Comparison of ENCODE assay signal across 30 cellular contexts in genomic region chr2:96934831-96935545, GRCh38. TPM values are rescaled to one million over a fixed set of nuclear protein-coding genes. Genes with fewer than 3 reads are reported as not detected.
DNase-seq lines count a peak whose midpoint lies in the region; ATAC-seq, FAIRE-seq and TF ChIP-seq lines count a peak whose summit lies in the region.
"Had no signal": no experiment of that assay in that cellular context is flagged by ENCODE, and none has a peak within 500 bp of the region (broad histone marks: within the 10 kb centered on the region; RNA-seq: fewer than 3 reads in every experiment).

No MANE protein-coding gene starts in this region.

- DNase-seq in Right ventricle myocardium inferior (ENCODE audit: missing footprints) (peak; percentile 14), right atrium auricular region (ENCODE audit: low spot score) (no peak), NCI-H2196 (lab: John Stamatoyannopoulos, UW; ENCODE audit: unreplicated experiment) (peak; percentile 27), H1 (ENCODE audit: low read depth in 1 of 2, low spot score in 2 of 2) (no peak), hippocampal formation (lab: John Stamatoyannopoulos, UW) (no peak), midbrain (lab: John Stamatoyannopoulos, UW) (no peak), T-helper 17 cell (no peak), NCI-H1105 (lab: John Stamatoyannopoulos, UW) (no peak)
- DNase-seq: activated CD8-positive, alpha-beta T cell treated with anti-CD3 and anti-CD28 coated beads for 36 hours; activated gamma-delta T cell; brain microvascular endothelial cell; foreskin keratinocyte; immature natural killer cell; IMR-90; left ventricle myocardium inferior; natural killer cell; NCI-H446; NK-92 treated with Interleukin-12 subunit alpha and Interleukin-12 subunit beta, amount 100 ng/mL, for 24 hours; pancreas; stimulated activated naive CD8-positive, alpha-beta T cell treated with anti-CD3 and anti-CD28 coated beads, Interleukin-15, amount 100 ng/mL, for 72 hours; T-helper 1 cell; tibial artery had no signal

- H3K4me2 ChIP-seq in H1 (ENCODE audit: insufficient read depth in 1 of 2, low read depth in 2 of 2, low read length in 2 of 2), result no peak overlapping the region
- H3K4me2 ChIP-seq: BLaER1 treated with 17β-estradiol and CSF1 and Interleukin-3, amounts not matched to agents 10 nM and 100 nM had no signal

- H3K79me2 ChIP-seq in H1 (ENCODE audit: control insufficient read depth in 1 of 2, insufficient read depth in 2 of 2, low read length in 2 of 2), result no peaks in the 10 kb centered on the region

- no peak for TF ChIP-seq CTCF in right atrium auricular region (IDR thresholded peaks at IDR 0.05)
- no peak for TF ChIP-seq CTCF in H1 (IDR thresholded peaks at IDR 0.05; ENCODE audit: control extremely low read depth in 1 of 3, insufficient read depth in 1 of 3, low read depth in 1 of 3, low read length in 3 of 3)

- H3K4me1 Mint-ChIP-seq in T-helper 17 cell, result peaks cover 16% of the 10 kb centered on the region

- 90% methylated on average over 13 of the region's 13 CpGs; no CpG with 5 or more reads in 1 of the 2 experiments for WGBS in H1 (ENCODE audit: extremely low coverage in 1 of 2, insufficient coverage in 1 of 2, insufficient read length in 1 of 2, insufficient replicate concordance in 2 of 2, low coverage in 1 of 2, low lambda C conversion rate in 2 of 2, missing lambda C conversion rate in 1 of 2), 2 experiments

- no peaks in the 10 kb centered on the region for H3K4me1 ChIP-seq in right atrium auricular region
- H3K4me1 ChIP-seq in H1 (replicated peaks in 1 of 4; ENCODE audit: control insufficient read depth in 3 of 4, insufficient read depth in 4 of 4, low read length in 3 of 4), result peaks cover 0 to 2% (median under 1%) of the 10 kb centered on the region in 4 experiments; a peak in 2 of 7 replicates
- H3K4me1 ChIP-seq: foreskin keratinocyte, left ventricle myocardium inferior, pancreas, SJSA1, tibial artery had no signal

- H3K36me3 ChIP-seq in right atrium auricular region (no peaks in the 10 kb centered on the region), H1 (ENCODE audit: control insufficient read depth in 2 of 4, insufficient read depth in 4 of 4, low read length in 3 of 4) (no peaks in the 10 kb centered on the region)
- H3K36me3 ChIP-seq: BLaER1 treated with 17β-estradiol and CSF1 and Interleukin-3, amounts not matched to agents 10 nM and 100 nM; brain microvascular endothelial cell; left ventricle myocardium inferior; pancreas; SJSA1; tibial artery had no signal

- no peaks in the 10 kb centered on the region for H3K9me3 ChIP-seq in right atrium auricular region
- H3K9me3 ChIP-seq in H1 (ENCODE audit: insufficient read depth in 2 of 2, low read depth in 1 of 2, low read length in 1 of 2), result no peaks in the 10 kb centered on the region
- no peaks in the 10 kb centered on the region for H3K9me3 ChIP-seq in T-helper 17 cell (ENCODE audit: control insufficient read depth, low read length, poor library complexity, severe bottlenecking)
- H3K9me3 ChIP-seq: BLaER1 treated with 17β-estradiol and CSF1 and Interleukin-3, amounts not matched to agents 10 nM and 100 nM; left ventricle myocardium inferior; pancreas; SJSA1; tibial artery had no signal

- H4K8ac ChIP-seq in H1 (ENCODE audit: extremely low read depth, insufficient read depth, low read length), result peak overlapping the region; percentile 87

- no peak overlapping the region for H3K23ac ChIP-seq in H1 (ENCODE audit: insufficient read length)

- POLR2A ChIA-PET in H1 (lab: Charles Lee; ENCODE audit: partially characterized antibody), result no interaction called here

- no peak overlapping the region for H2BK20ac ChIP-seq in H1 (ENCODE audit: low read length)

- no peak overlapping the region for H3K4me3 Mint-ChIP-seq in T-helper 17 cell
- H3K4me3 Mint-ChIP-seq: activated CD8-positive, alpha-beta T cell treated with anti-CD3 and anti-CD28 coated beads for 36 hours; immature natural killer cell; natural killer cell; stimulated activated naive CD8-positive, alpha-beta T cell treated with anti-CD3 and anti-CD28 coated beads, Interleukin-15, amount 100 ng/mL, for 72 hours had no signal

- H3K56ac ChIP-seq in H1 (replicated peaks; ENCODE audit: insufficient read length, low read depth, low read length), result no peak overlapping the region

- FAIRE-seq in H1 (lab: Jason Lieb, UNC), result no peak
- FAIRE-seq: colon, pancreas, TTC549 had no signal

- no peak overlapping the region for H2BK5ac ChIP-seq in H1 (ENCODE audit: low read depth, low read length)

- no peak overlapping the region for H3K18ac ChIP-seq in H1 (ENCODE audit: extremely low read depth, low read length)

- H3K27ac ChIP-seq in right atrium auricular region (no peak overlapping the region), H1 (ENCODE audit: low read depth, low read length) (no peak overlapping the region)
- H3K27ac ChIP-seq: BLaER1 treated with 17β-estradiol and CSF1 and Interleukin-3, amounts not matched to agents 10 nM and 100 nM; brain microvascular endothelial cell; foreskin keratinocyte; left ventricle myocardium inferior; pancreas; SJSA1; tibial artery had no signal

- peak overlapping the region; percentile 38 for H3K4ac ChIP-seq in H1 (replicated peaks; ENCODE audit: insufficient read length, low read depth, low read length)

- H2BK12ac ChIP-seq in H1 (ENCODE audit: low read depth, low read length), result no peak overlapping the region

- H2AFZ ChIP-seq in H1 (ENCODE audit: low read length), result no peak overlapping the region

- H3K23me2 ChIP-seq in H1 (ENCODE audit: low read depth, low read length), result no peaks in the 10 kb centered on the region

- H3K79me1 ChIP-seq in H1 (ENCODE audit: low read depth, low read length), result no peaks in the 10 kb centered on the region

- no peak overlapping the region for H3K9ac ChIP-seq in H1 (replicated peaks in 1 of 4; ENCODE audit: extremely low read depth in 1 of 4, low read depth in 3 of 4, low read length in 3 of 4)
- H3K9ac ChIP-seq: BLaER1 treated with 17β-estradiol and CSF1 and Interleukin-3, amounts not matched to agents 10 nM and 100 nM had no signal

- no peak overlapping the region for H3K14ac ChIP-seq in H1 (ENCODE audit: insufficient read length)

- peaks cover 2% of the 10 kb centered on the region for H3K36me3 Mint-ChIP-seq in T-helper 17 cell (ENCODE audit: low read depth)
- H3K36me3 Mint-ChIP-seq: natural killer cell had no signal

- H4K5ac ChIP-seq in H1 (ENCODE audit: insufficient read length, low read depth, low read length), result no peak overlapping the region

- CTCF ChIA-PET in H1 (lab: Charles Lee; ENCODE audit: partially characterized antibody), result no interaction called here

- H4K91ac ChIP-seq in H1 (replicated peaks; ENCODE audit: insufficient read length, low read length), result no peak overlapping the region

- H3K4me3 ChIP-seq in right atrium auricular region, result no peak overlapping the region
- H3K4me3 ChIP-seq in H1 (ENCODE audit: extremely low read depth in 1 of 4, insufficient read depth in 2 of 4, low read depth in 3 of 4, low read length in 4 of 4), result no peak overlapping the region
- H3K4me3 ChIP-seq: BLaER1 treated with 17β-estradiol and CSF1 and Interleukin-3, amounts not matched to agents 10 nM and 100 nM; left ventricle myocardium inferior; pancreas; SJSA1; tibial artery had no signal

- H3K27ac Mint-ChIP-seq in T-helper 17 cell, result no peak overlapping the region
- H3K27ac Mint-ChIP-seq: activated CD8-positive, alpha-beta T cell treated with anti-CD3 and anti-CD28 coated beads for 36 hours; natural killer cell; stimulated activated naive CD8-positive, alpha-beta T cell treated with anti-CD3 and anti-CD28 coated beads, Interleukin-15, amount 100 ng/mL, for 72 hours had no signal

- H3K27me3 ChIP-seq in right atrium auricular region (no peaks in the 10 kb centered on the region), H1 (replicated peaks in 1 of 4; ENCODE audit: control insufficient read depth in 3 of 4, extremely low read depth in 1 of 4, insufficient read depth in 3 of 4, low read length in 3 of 4) (no peaks in the 10 kb centered on the region)
- H3K27me3 ChIP-seq: BLaER1 treated with 17β-estradiol and CSF1 and Interleukin-3, amounts not matched to agents 10 nM and 100 nM; brain microvascular endothelial cell; pancreas; SJSA1; tibial artery had no signal

- no peak overlapping the region for H2BK15ac ChIP-seq in H1 (ENCODE audit: low read length)

- peak overlapping the region; percentile 43 for H2BK120ac ChIP-seq in H1 (replicated peaks; ENCODE audit: low read depth, low read length)

- intact Hi-C loops in Right ventricle myocardium inferior (cut with DNase I), result no loop called here

- no peaks in the 10 kb centered on the region for H4K20me1 ChIP-seq in H1 (replicated peaks in 1 of 2; ENCODE audit: control insufficient read depth in 1 of 2, insufficient read depth in 2 of 2, low read length in 2 of 2)
- H4K20me1 ChIP-seq: BLaER1 treated with 17β-estradiol and CSF1 and Interleukin-3, amounts not matched to agents 10 nM and 100 nM had no signal

- no peak for TF ChIP-seq RAD21 in H1 (IDR thresholded peaks at IDR 0.05 in 1 of 2, conservative IDR thresholded peaks at IDR 0.05 in 1 of 2; ENCODE audit: low read depth in 2 of 2, low read length in 2 of 2)

- TF ChIP-seq EP300 in H1 (IDR thresholded peaks at IDR 0.05; ENCODE audit: borderline replicate concordance in 1 of 2, low read depth in 2 of 2, low read length in 2 of 2), result no peak

- TF ChIP-seq POLR2A in H1 (IDR thresholded peaks at IDR 0.05; ENCODE audit: control extremely low read depth in 1 of 2, low read depth in 2 of 2, low read length in 2 of 2), result no peak

- no peak overlapping the region for H2AK5ac ChIP-seq in H1 (ENCODE audit: low read depth, low read length)

- ATAC-seq in Right ventricle myocardium inferior, result no peak
- ATAC-seq in T-helper 17 cell, result no peak
- ATAC-seq: activated CD4-positive, CD25-positive, alpha-beta regulatory T cell treated with anti-CD3 and anti-CD28 coated beads, Interleukin-2, amount 50 U/mL, for 24 hours; activated CD8-positive, alpha-beta T cell treated with anti-CD3 and anti-CD28 coated beads for 36 hours; esophagus mucosa; foreskin keratinocyte; natural killer cell; right cardiac atrium; stimulated activated naive CD8-positive, alpha-beta T cell treated with anti-CD3 and anti-CD28 coated beads, Interleukin-15, amount 100 ng/mL, for 72 hours had no signal

- H3K27me3 Mint-ChIP-seq in T-helper 17 cell, result no peaks in the 10 kb centered on the region
- H3K27me3 Mint-ChIP-seq: activated CD8-positive, alpha-beta T cell treated with anti-CD3 and anti-CD28 coated beads for 36 hours; stimulated activated naive CD8-positive, alpha-beta T cell treated with anti-CD3 and anti-CD28 coated beads, Interleukin-15, amount 100 ng/mL, for 72 hours had no signal

RNA-seq across cellular contexts. Expression of gene FAM178B, which starts 51.4 kb away (rescaled TPM):
- total RNA-seq in Right ventricle myocardium inferior (not detected), right atrium auricular region (not detected), T-helper 17 cell (not detected)
- total RNA-seq in H1 (2021; fragmentation: NEBNext Ultra II Directional; extraction: Animal tissue kit (Norgen Biotek cat#: 25700)), result 0.63 and 0.65 TPM in 2 replicates
- polyA plus RNA-seq in H1 (2011; rRNA removed), result 0.91 and 1.4 TPM in 2 replicates
- 0.36 TPM for polyA plus RNA-seq in H1 (2011; cell fraction: cytosol; rRNA removed)
- 0.73 TPM for polyA plus RNA-seq in H1 (2011; cell fraction: nucleus; rRNA removed)
- 0.51 to 0.81 TPM (median 0.59 TPM) in 4 replicates for polyA plus RNA-seq in H1 (2012, experiment 1 of 2)
- 0.21 TPM for polyA plus RNA-seq in H1 (2012, experiment 2 of 2)
- 0.53 TPM for polyA plus RNA-seq in H1 (2013, experiment 1 of 2)
- 0.57 TPM for polyA plus RNA-seq in H1 (2013, experiment 2 of 2)
- not detected in 2 replicates for polyA minus RNA-seq in H1 (2011; rRNA and poly(A)+ RNA removed)
- polyA minus RNA-seq in H1 (2011; cell fraction: cytosol; rRNA and poly(A)+ RNA removed), result not detected
- polyA minus RNA-seq in H1 (2011; cell fraction: nucleus; rRNA and poly(A)+ RNA removed), result not detected
- total RNA-seq: foreskin keratinocyte, IMR-90, pancreas, SJSA1 had no signal
- polyA plus RNA-seq: AG04450, foreskin keratinocyte, IMR-90, pancreas had no signal

Comparison
In these comparisons a context has a peak if more than half of its experiments do, and no peak if none do; other contexts are left out.
1. DNase-seq: peak in Right ventricle myocardium inferior (single experiment) and NCI-H2196 (single experiment); none in right atrium auricular region (single experiment), H1 (0 of 2), hippocampal formation (0 of 2), midbrain (single experiment), T-helper 17 cell (0 of 3) and NCI-H1105 (single experiment).